ENCODE assay signal across 22 cellular contexts in the genomic region with DNA sequence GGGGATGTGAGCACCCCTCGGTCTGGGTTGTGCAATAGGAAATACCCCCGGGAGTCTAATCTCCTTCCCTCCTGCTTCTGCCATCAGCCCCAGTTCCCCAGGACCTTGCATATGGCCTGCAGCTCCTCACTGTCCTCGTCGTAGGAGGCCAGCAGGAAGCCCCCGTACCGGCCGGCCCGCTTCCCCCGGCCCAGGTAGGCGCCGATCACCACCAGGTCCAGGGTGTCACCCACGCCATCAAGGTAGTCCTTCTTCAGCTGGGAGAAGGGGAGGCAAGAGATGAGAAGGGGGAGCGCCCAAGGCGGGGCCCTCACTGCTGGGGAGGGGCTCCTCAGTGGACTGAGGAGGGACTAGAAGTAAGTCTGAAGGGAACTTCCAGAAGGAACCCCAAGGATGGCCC.
"Had no signal": no experiment of that assay in that cellular context is flagged by ENCODE, and none has a peak within 500 bp of the region (broad histone marks: within the 10 kb centered on the region; RNA-seq: fewer than 3 reads in every experiment).

No MANE protein-coding gene starts in this region.

- FAIRE-seq: pancreas, small intestine had no signal

- H3K4me3 ChIP-seq: left lung, lung, pancreas, prostate gland, sigmoid colon, tibial nerve, upper lobe of left lung, vagina had no signal

- H3K27me3 ChIP-seq: left lung, pancreas, sigmoid colon, tibial nerve, upper lobe of left lung, vagina had no signal

- H3K4me3 Mint-ChIP-seq: naive thymus-derived CD8-positive, alpha-beta T cell; nephron; neural crest cell; stimulated activated naive B cell treated with anti-CD40 and anti-IgM and Interleukin-4, amounts not matched to agents 10 μg/mL and 1 μg/mL and 100 μg/mL, for 72 hours; stimulated activated naive CD8-positive, alpha-beta T cell treated with anti-CD3 and anti-CD28 coated beads, Interleukin-15, Interleukin-2, amounts not matched to agents 100 ng/mL and 50 ng/mL, for 24 hours had no signal

- H3K27me3 Mint-ChIP-seq: naive thymus-derived CD8-positive, alpha-beta T cell; stimulated activated naive B cell treated with anti-CD40 and anti-IgM and Interleukin-4, amounts not matched to agents 10 μg/mL and 1 μg/mL and 100 μg/mL, for 72 hours; stimulated activated naive CD8-positive, alpha-beta T cell treated with anti-CD3 and anti-CD28 coated beads, Interleukin-15, Interleukin-2, amounts not matched to agents 100 ng/mL and 50 ng/mL, for 24 hours had no signal

- H3K27ac Mint-ChIP-seq: nephron; stimulated activated naive CD8-positive, alpha-beta T cell treated with anti-CD3 and anti-CD28 coated beads, Interleukin-15, Interleukin-2, amounts not matched to agents 100 ng/mL and 50 ng/mL, for 24 hours had no signal

- DNase-seq: head of caudate nucleus; hippocampal formation; left colon; left lung; naive thymus-derived CD8-positive, alpha-beta T cell; pancreas; retina; sigmoid colon; small intestine; stimulated activated CD4-positive, alpha-beta T cell treated with anti-CD3 and anti-CD28 coated beads, Interleukin-1b, Interleukin-23, amount 100 ng/mL, for 48 hours; stimulated activated CD4-positive, alpha-beta T cell treated with anti-CD3 and anti-CD28 coated beads, Interleukin-2, amount 100 ng/mL, for 48 hours; stimulated activated CD4-positive, alpha-beta T cell treated with anti-CD3 and anti-CD28 coated beads, Interleukin-4, amount 100 ng/mL, for 4 hours; stimulated activated CD8-positive, alpha-beta memory T cell treated with anti-CD3 and anti-CD28 coated beads, Interleukin-4, amount 100 ng/mL, for 48 hours; stimulated activated naive B cell treated with anti-CD40 and anti-IgM and Interleukin-4, amounts not matched to agents 10 μg/mL and 1 μg/mL and 100 μg/mL, for 72 hours had no signal

- H3K36me3 ChIP-seq: prostate gland, vagina had no signal

- H3K27ac ChIP-seq: left lung, pancreas, prostate gland, sigmoid colon, tibial nerve, vagina had no signal

- H3K9me3 Mint-ChIP-seq: naive thymus-derived CD8-positive, alpha-beta T cell; nephron; neural crest cell; stimulated activated naive CD8-positive, alpha-beta T cell treated with anti-CD3 and anti-CD28 coated beads, Interleukin-15, Interleukin-2, amounts not matched to agents 100 ng/mL and 50 ng/mL, for 24 hours had no signal

- ATAC-seq: left colon; naive thymus-derived CD8-positive, alpha-beta T cell; pancreas had no signal

- H3K9me3 ChIP-seq: left lung, pancreas, prostate gland, sigmoid colon, tibial nerve, upper lobe of left lung, vagina had no signal

- H3K4me1 ChIP-seq: pancreas, prostate gland, sigmoid colon, tibial nerve, vagina had no signal
